1 cellular context compared by ENCODE assay signal in genomic region chr10:72265925-72266865, GRCh38.
TF ChIP-seq lines count a peak whose summit lies in the region.

No MANE protein-coding gene starts in this region.

TF ChIP-seq in GM23338, 12 proteins besides CTCF, POLR2A, EP300 and RAD21:
- TF ChIP-seq ZNF114 (CRISPR knock-in tag; IDR thresholded peaks at IDR 0.05) (no peak), NANOG (IDR thresholded peaks at IDR 0.05; ENCODE audit: borderline replicate concordance) (no peak)
TF ChIP-seq in GM23338: peak in this region for 0.
